In the genomic region with DNA sequence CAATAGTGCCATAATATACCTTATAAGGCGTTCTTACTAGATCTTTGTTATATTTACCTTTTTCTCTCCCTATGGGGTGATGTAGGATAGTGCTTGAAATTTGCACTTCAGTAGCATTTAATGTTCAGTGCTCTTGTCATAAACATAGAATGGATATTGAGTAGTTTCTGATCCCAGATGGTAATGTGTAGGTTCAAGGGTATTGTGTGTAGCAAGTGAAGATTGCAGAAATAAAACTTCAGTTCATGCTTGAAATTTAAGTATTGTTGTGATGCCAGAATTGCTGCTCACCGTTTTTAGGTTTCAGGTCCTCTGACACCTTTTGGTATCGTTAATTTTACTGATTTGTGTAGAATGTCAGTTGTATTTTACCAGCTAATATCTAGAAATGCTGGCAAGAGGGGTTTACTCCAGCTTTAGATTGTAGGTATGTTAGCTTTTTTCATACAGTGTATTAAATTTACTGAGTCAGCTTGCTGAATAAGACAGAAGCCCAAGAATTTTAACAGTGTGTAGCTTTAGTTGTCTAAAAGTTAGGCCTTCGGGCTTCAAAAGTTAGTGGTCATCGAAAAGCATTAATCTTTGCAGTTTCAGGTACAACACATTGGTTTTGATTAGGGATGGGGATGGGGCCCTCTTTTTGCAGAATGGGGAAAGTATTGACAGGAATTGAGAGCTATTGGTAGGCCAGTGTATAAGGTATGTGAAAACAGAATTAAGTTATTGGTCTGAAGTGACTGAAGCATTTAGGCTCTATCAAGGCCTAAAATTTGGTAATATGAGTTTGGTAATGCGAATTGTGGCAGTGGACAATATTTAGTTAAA, we compare ENCODE assay signal across 8 cellular contexts. TPM values are rescaled to one million over a fixed set of nuclear protein-coding genes. Genes with fewer than 3 reads are reported as not detected.
A peak's percentile ranks its signal among the peaks of the same experiment; 100 is the strongest.
DNase-seq lines count a peak whose midpoint lies in the region; ATAC-seq and TF ChIP-seq lines count a peak whose summit lies in the region.

No MANE protein-coding gene starts in this region.

- no peaks in the 10 kb centered on the region for H3K27me3 ChIP-seq in cardiac muscle cell
- H3K27me3 ChIP-seq in lower lobe of right lung (ENCODE audit: low read depth), result no peaks in the 10 kb centered on the region
- H3K27me3 ChIP-seq in upper lobe of right lung, result no peaks in the 10 kb centered on the region

- H3K27ac ChIP-seq in cardiac muscle cell (peak overlapping the region; percentile 96), angular gyrus (ENCODE audit: low read depth, low read length) (peak overlapping the region; percentile 84), lower lobe of right lung (peak overlapping the region; percentile 95), upper lobe of right lung (peak overlapping the region; percentile 94)

- ATAC-seq in left ventricle myocardium superior (no peak), lower lobe of right lung (no peak), upper lobe of right lung (no peak)

- H3K4me1 ChIP-seq in cardiac muscle cell (ENCODE audit: low read depth) (peaks cover 24% of the 10 kb centered on the region), lower lobe of right lung (peaks cover 38% of the 10 kb centered on the region), upper lobe of right lung (peaks cover 24% of the 10 kb centered on the region)

- intact Hi-C loops in left ventricle myocardium superior (cut with micrococcal nuclease), result no loop called here
- intact Hi-C loops in lower lobe of right lung (cut with DNase I), result loop anchor here (5.0 kb wide), 1 partner anchor 522 kb away; no protein-coding TSS in a partner anchor
- intact Hi-C loops in upper lobe of right lung (cut with DNase I), result no loop called here

- H3K4me3 ChIP-seq in cardiac muscle cell (peak overlapping the region; percentile 98), lower lobe of right lung (peak overlapping the region; percentile 95), upper lobe of right lung (peak overlapping the region; percentile 81)

- H3K36me3 ChIP-seq in cardiac muscle cell, result no peaks in the 10 kb centered on the region
- H3K36me3 ChIP-seq in lower lobe of right lung, result no peaks in the 10 kb centered on the region
- H3K36me3 ChIP-seq in upper lobe of right lung, result no peaks in the 10 kb centered on the region

- no peaks in the 10 kb centered on the region for H3K9me3 ChIP-seq in cardiac muscle cell (ENCODE audit: low read depth)
- H3K9me3 ChIP-seq in lower lobe of right lung, result no peaks in the 10 kb centered on the region
- no peaks in the 10 kb centered on the region for H3K9me3 ChIP-seq in upper lobe of right lung

- TF ChIP-seq CTCF in cardiac muscle cell (IDR thresholded peaks at IDR 0.05; ENCODE audit: low read depth, low read length), result no peak
- no peak for TF ChIP-seq CTCF in lower lobe of right lung (IDR thresholded peaks at IDR 0.05)
- TF ChIP-seq CTCF in upper lobe of right lung (IDR thresholded peaks at IDR 0.05), result no peak

- DNase-seq in cardiac muscle cell (ENCODE audit: low read depth in 1 of 2, low spot score in 1 of 2) (no peak), left ventricle myocardium superior (no peak), lower lobe of right lung (no peak), upper lobe of right lung (no peak), GM19238 (ENCODE audit: insufficient read length, low spot score) (no peak), NCI-H82 treated with DMSO at 0.1 percent for 48 hours (lab: John Stamatoyannopoulos, UW; ENCODE audit: unreplicated experiment) (no peak)
- DNase-seq in stimulated activated CD4-positive, alpha-beta T cell treated with anti-CD3 and anti-CD28 coated beads, Interleukin-2, amount 100 ng/mL, for 48 hours, result no peak

RNA-seq across cellular contexts. Expression of gene PTEN, which starts 2.0 kb away (rescaled TPM):
- 33.8 and 66.1 TPM in 2 replicates for total RNA-seq in cardiac muscle cell
- polyA plus RNA-seq in cardiac muscle cell, result 30.4 and 34.1 TPM in 2 replicates
- total RNA-seq in left ventricle myocardium superior, result 58.6 TPM
- 101 TPM for total RNA-seq in lower lobe of right lung
- 101 TPM for total RNA-seq in upper lobe of right lung

RNA-seq across cellular contexts. Expression of gene KLLN, which starts 2.1 kb away (rescaled TPM):
- total RNA-seq in cardiac muscle cell (1.5 and 1.8 TPM in 2 replicates), left ventricle myocardium superior (0.47 TPM), lower lobe of right lung (0.71 TPM), upper lobe of right lung (0.41 TPM)
- 0.69 and 0.77 TPM in 2 replicates for polyA plus RNA-seq in cardiac muscle cell

RNA-seq across cellular contexts. Expression of gene ATAD1, which starts 47.4 kb away (rescaled TPM):
- 41.6 and 47.4 TPM in 2 replicates for total RNA-seq in cardiac muscle cell
- 82.5 and 103 TPM in 2 replicates for polyA plus RNA-seq in cardiac muscle cell
- 98.4 TPM for total RNA-seq in left ventricle myocardium superior
- total RNA-seq in lower lobe of right lung, result 51.2 TPM
- total RNA-seq in upper lobe of right lung, result 45.9 TPM
